Comparison of ENCODE assay signal across 2 cellular contexts in the genomic region with DNA sequence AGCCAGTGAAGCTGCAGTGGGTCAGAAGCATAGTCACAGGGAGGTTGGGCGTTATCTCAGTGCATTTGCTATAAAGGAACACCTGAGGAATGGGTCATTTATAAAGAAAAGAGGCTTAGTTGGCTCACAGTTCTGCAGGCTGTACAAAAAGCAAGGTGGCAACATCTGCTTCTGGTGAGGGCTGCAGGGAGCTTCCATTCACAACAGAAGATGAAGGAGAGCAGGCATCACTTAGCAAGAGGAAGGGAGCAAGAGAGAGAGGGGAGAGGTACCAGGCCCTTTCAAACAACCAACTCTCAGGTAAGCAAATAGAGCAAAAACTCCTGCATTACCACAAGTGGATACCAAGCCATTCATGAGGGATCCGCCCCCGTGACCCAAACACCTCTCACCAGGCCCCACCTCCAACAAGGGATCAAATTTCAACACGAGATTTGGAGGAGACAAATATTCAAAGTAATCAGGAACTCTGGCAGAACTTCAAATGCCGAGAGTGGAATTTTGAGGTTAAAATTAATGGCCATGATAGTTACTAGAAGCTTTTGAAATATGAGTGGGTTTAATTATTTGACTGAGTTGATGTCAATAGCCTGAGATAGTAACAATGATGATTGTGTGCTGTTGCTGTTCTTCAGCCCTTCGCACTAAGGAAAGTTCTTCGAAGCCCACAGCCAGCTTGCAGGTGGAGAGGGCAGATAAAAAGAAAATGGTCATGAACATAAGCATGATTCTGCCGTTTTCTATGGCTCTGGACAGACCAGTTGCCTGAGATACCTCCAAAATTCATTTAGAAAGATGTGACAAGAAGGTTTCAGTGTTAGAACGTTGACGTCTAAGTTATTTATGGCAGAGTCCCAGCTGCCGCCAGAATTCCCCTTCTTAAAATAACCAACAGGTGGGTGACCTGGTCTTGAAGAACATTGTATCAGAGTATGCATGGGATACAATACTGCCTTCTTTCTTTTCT.
TF ChIP-seq lines count a peak whose summit lies in the region.

No MANE protein-coding gene starts in this region.

TF ChIP-seq in liver, 16 proteins besides CTCF, POLR2A, EP300 and RAD21:
- no peak for TF ChIP-seq TAF1 (conservative IDR thresholded peaks at IDR 0.05)
- TF ChIP-seq HNF4G (IDR thresholded peaks at IDR 0.05) = no peak
- TF ChIP-seq SP1 (IDR thresholded peaks at IDR 0.05) = peak; percentile 10
- TF ChIP-seq, protein P1, sequence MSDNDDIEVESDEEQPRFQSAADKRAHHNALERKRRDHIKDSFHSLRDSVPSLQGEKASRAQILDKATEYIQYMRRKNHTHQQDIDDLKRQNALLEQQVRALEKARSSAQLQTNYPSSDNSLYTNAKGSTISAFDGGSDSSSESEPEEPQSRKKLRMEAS (IDR thresholded peaks at IDR 0.05) = peak; percentile 27
- TF ChIP-seq, protein P2, sequence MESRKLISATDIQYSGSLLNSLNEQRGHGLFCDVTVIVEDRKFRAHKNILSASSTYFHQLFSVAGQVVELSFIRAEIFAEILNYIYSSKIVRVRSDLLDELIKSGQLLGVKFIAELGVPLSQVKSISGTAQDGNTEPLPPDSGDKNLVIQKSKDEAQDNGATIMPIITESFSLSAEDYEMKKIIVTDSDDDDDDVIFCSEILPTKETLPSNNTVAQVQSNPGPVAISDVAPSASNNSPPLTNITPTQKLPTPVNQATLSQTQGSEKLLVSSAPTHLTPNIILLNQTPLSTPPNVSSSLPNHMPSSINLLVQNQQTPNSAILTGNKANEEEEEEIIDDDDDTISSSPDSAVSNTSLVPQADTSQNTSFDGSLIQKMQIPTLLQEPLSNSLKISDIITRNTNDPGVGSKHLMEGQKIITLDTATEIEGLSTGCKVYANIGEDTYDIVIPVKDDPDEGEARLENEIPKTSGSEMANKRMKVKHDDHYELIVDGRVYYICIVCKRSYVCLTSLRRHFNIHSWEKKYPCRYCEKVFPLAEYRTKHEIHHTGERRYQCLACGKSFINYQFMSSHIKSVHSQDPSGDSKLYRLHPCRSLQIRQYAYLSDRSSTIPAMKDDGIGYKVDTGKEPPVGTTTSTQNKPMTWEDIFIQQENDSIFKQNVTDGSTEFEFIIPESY (IDR thresholded peaks at IDR 0.05) = peak; percentile 32
- TF ChIP-seq YY1 (IDR thresholded peaks at IDR 0.05) = no peak
- TF ChIP-seq HNF4A (conservative IDR thresholded peaks at IDR 0.05) = peak; percentile 21 to 37
- TF ChIP-seq RXRA (IDR thresholded peaks at IDR 0.05) = peak in 1 of 2 donors; percentile 31

TF ChIP-seq in HepG2, 621 proteins besides CTCF, POLR2A, EP300 and RAD21:
- no peak for TF ChIP-seq ZNF143 (CRISPR knock-in tag; IDR thresholded peaks at IDR 0.05)
- TF ChIP-seq MIXL1 (CRISPR knock-in tag; IDR thresholded peaks at IDR 0.05) = no peak
- TF ChIP-seq, protein P3, sequence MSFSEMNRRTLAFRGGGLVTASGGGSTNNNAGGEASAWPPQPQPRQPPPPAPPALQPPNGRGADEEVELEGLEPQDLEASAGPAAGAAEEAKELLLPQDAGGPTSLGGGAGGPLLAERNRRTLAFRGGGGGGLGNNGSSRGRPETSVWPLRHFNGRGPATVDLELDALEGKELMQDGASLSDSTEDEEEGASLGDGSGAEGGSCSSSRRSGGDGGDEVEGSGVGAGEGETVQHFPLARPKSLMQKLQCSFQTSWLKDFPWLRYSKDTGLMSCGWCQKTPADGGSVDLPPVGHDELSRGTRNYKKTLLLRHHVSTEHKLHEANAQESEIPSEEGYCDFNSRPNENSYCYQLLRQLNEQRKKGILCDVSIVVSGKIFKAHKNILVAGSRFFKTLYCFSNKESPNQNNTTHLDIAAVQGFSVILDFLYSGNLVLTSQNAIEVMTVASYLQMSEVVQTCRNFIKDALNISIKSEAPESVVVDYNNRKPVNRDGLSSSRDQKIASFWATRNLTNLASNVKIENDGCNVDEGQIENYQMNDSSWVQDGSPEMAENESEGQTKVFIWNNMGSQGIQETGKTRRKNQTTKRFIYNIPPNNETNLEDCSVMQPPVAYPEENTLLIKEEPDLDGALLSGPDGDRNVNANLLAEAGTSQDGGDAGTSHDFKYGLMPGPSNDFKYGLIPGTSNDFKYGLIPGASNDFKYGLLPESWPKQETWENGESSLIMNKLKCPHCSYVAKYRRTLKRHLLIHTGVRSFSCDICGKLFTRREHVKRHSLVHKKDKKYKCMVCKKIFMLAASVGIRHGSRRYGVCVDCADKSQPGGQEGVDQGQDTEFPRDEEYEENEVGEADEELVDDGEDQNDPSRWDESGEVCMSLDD (CRISPR knock-in tag; IDR thresholded peaks at IDR 0.05; ENCODE audit: borderline replicate concordance) = no peak
- no peak for TF ChIP-seq ZNF616 (CRISPR knock-in tag; IDR thresholded peaks at IDR 0.05; ENCODE audit: low read depth)
- TF ChIP-seq ATM (IDR thresholded peaks at IDR 0.05; ENCODE audit: borderline replicate concordance) = no peak
- TF ChIP-seq, protein P4, sequence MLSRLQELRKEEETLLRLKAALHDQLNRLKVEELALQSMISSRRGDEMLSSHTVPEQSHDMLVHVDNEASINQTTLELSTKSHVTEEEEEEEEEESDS (CRISPR knock-in tag; IDR thresholded peaks at IDR 0.05; ENCODE audit: borderline replicate concordance) = no peak
- no peak for TF ChIP-seq PHB2 (IDR thresholded peaks at IDR 0.05; ENCODE audit: partially characterized antibody)
- TF ChIP-seq, protein P5, sequence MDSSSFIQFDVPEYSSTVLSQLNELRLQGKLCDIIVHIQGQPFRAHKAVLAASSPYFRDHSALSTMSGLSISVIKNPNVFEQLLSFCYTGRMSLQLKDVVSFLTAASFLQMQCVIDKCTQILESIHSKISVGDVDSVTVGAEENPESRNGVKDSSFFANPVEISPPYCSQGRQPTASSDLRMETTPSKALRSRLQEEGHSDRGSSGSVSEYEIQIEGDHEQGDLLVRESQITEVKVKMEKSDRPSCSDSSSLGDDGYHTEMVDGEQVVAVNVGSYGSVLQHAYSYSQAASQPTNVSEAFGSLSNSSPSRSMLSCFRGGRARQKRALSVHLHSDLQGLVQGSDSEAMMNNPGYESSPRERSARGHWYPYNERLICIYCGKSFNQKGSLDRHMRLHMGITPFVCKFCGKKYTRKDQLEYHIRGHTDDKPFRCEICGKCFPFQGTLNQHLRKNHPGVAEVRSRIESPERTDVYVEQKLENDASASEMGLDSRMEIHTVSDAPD (CRISPR knock-in tag; IDR thresholded peaks at IDR 0.05) = no peak
- no peak for TF ChIP-seq ZBTB8A (CRISPR knock-in tag; IDR thresholded peaks at IDR 0.05; ENCODE audit: borderline replicate concordance, low read depth)
- no peak for TF ChIP-seq BRD4 (CRISPR knock-in tag; IDR thresholded peaks at IDR 0.05)
- TF ChIP-seq ZNF350 (CRISPR knock-in tag; IDR thresholded peaks at IDR 0.05; ENCODE audit: borderline replicate concordance, low read depth) = no peak
